In genomic region chr7:134365341-134366054, GRCh38 we compare ENCODE assay signal across 16 cellular contexts. TPM values are rescaled to one million over a fixed set of nuclear protein-coding genes. Genes with fewer than 3 reads are reported as not detected.
DNase-seq lines count a peak whose midpoint lies in the region; ATAC-seq and TF ChIP-seq lines count a peak whose summit lies in the region.
"Had no signal": no experiment of that assay in that cellular context is flagged by ENCODE, and none has a peak within 500 bp of the region (broad histone marks: within the 10 kb centered on the region; RNA-seq: fewer than 3 reads in every experiment).

No MANE protein-coding gene starts in this region.

- peak; percentile 65 for DNase-seq in AG08395 (ENCODE audit: low spot score)
- peak; percentile 81 for DNase-seq in LoVo (ENCODE audit: low spot score)
- peak; percentile 5 for DNase-seq in dermis blood vessel endothelial cell
- no peak for DNase-seq in right lobe of liver
- no peak for DNase-seq in immature natural killer cell
- DNase-seq in H4 (ENCODE audit: low spot score), result no peak
- DNase-seq in retina, result no peak
- DNase-seq: dorsolateral prefrontal cortex, hypothalamus, lower lobe of right lung, MM.1S, NCI-H2107, WERI-Rb-1 had no signal

- no peaks in the 10 kb centered on the region for H3K36me3 ChIP-seq in right lobe of liver
- H3K36me3 ChIP-seq: lower lobe of right lung, tibial nerve, WERI-Rb-1 had no signal

- no peak overlapping the region for H3K4me3 ChIP-seq in right lobe of liver
- H3K4me3 ChIP-seq: dorsolateral prefrontal cortex, lower lobe of right lung, tibial nerve had no signal

- intact Hi-C loops in right lobe of liver (cut with DNase I), result no loop called here

- peak in 1 of 4 donors; percentile 3 for ATAC-seq in right lobe of liver
- no peak for ATAC-seq in HG02884 (IDR thresholded peaks at IDR 0.05; ENCODE audit: unreplicated experiment)
- ATAC-seq: activated naive CD4-positive, alpha-beta T cell treated with anti-CD3 and anti-CD28 coated beads, Interleukin-2, amount 50 U/mL, for 72 hours; lower lobe of right lung had no signal

- no peak for TF ChIP-seq POLR2A in right lobe of liver (IDR thresholded peaks at IDR 0.05)

- 46% methylated on average over 6 of the region's 6 CpGs for WGBS in right lobe of liver (ENCODE audit: insufficient coverage, low coverage, low lambda C conversion rate, missing lambda C conversion rate)

- peak overlapping the region; percentile 48 to 91 (median 70) for H3K27ac ChIP-seq in right lobe of liver
- H3K27ac ChIP-seq: dorsolateral prefrontal cortex, lower lobe of right lung, tibial nerve, WERI-Rb-1 had no signal

- H3K4me3 Mint-ChIP-seq in immature natural killer cell, result no peak overlapping the region

- no peaks in the 10 kb centered on the region for H3K36me3 Mint-ChIP-seq in immature natural killer cell
- H3K36me3 Mint-ChIP-seq: activated naive CD4-positive, alpha-beta T cell treated with anti-CD3 and anti-CD28 coated beads, Interleukin-2, amount 50 U/mL, for 72 hours had no signal

- TF ChIP-seq CTCF in right lobe of liver (IDR thresholded peaks at IDR 0.05), result no peak

- H3K9me3 Mint-ChIP-seq in immature natural killer cell, result peaks cover 0 to 2% (median 0%) of the 10 kb centered on the region in 6 donors
- H3K9me3 Mint-ChIP-seq: activated naive CD4-positive, alpha-beta T cell treated with anti-CD3 and anti-CD28 coated beads, Interleukin-2, amount 50 U/mL, for 72 hours had no signal

- H3K4me1 Mint-ChIP-seq in immature natural killer cell, result no peaks in the 10 kb centered on the region

- H3K27me3 ChIP-seq in right lobe of liver, result no peaks in the 10 kb centered on the region
- H3K27me3 ChIP-seq: tibial nerve had no signal

- no peaks in the 10 kb centered on the region for H3K9me3 ChIP-seq in right lobe of liver
- H3K9me3 ChIP-seq: lower lobe of right lung, tibial nerve had no signal

- no peak overlapping the region for H3K27ac Mint-ChIP-seq in immature natural killer cell
- H3K27ac Mint-ChIP-seq: activated naive CD4-positive, alpha-beta T cell treated with anti-CD3 and anti-CD28 coated beads, Interleukin-2, amount 50 U/mL, for 72 hours had no signal

- H3K27me3 Mint-ChIP-seq in immature natural killer cell (ENCODE audit: low read depth in 3 of 3), result peaks cover 6 to 12% (median 9%) of the 10 kb centered on the region in 3 donors

- peaks cover 0 to 72% (median 34%) of the 10 kb centered on the region in 4 donors for H3K4me1 ChIP-seq in right lobe of liver

RNA-seq across cellular contexts. Expression of gene SLC35B4, which starts 48.8 kb away (rescaled TPM):
- 14.5 and 19.5 TPM in 2 replicates for total RNA-seq in dermis blood vessel endothelial cell
- 10 to 100 TPM in 4 of 6 experiments, 1 to 10 TPM in 2; 8.9 to 13.5 (median 10.4) TPM for total RNA-seq in right lobe of liver
- polyA plus RNA-seq in immature natural killer cell, result 10 to 100 TPM; 18.2 to 35.5 (median 23.5) TPM
- total RNA-seq in H4 (2014; rRNA removed; shearing (Covaris generic)), result 23.9 and 25.8 TPM in 2 replicates

Comparison
In these comparisons a context has a peak if more than half of its experiments do, and no peak if none do; other contexts are left out.
1. DNase-seq: peak in AG08395 (single experiment), LoVo (single experiment) and dermis blood vessel endothelial cell (single experiment); none in right lobe of liver (0 of 3), immature natural killer cell (0 of 3), H4 (single experiment) and retina (single experiment).